12 cellular contexts compared by ENCODE assay signal in the genomic region with DNA sequence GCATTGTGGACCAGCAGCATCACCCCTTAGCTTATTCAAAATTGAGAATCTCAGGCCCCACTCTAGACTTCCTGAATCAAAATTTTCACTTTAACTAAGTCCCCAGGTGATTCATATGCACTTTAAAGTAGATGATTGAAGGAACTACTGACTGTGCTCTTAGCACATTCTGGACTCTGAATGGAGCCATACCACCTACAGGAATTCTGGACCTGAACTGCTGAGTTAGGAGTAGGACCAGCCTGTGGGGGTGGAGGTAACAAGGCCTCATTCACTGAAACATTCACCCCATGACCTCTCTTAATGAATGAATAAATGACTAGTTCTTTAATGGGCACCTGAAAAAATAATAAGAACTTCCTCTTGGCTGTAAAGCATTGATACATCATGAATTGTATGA. TPM values are rescaled to one million over a fixed set of nuclear protein-coding genes. Genes with fewer than 3 reads are reported as not detected.
DNase-seq lines count a peak whose midpoint lies in the region; TF ChIP-seq lines count a peak whose summit lies in the region.
"Had no signal": no experiment of that assay in that cellular context is flagged by ENCODE, and none has a peak within 500 bp of the region (broad histone marks: within the 10 kb centered on the region; RNA-seq: fewer than 3 reads in every experiment).

No MANE protein-coding gene starts in this region.

- H3K27ac ChIP-seq in adrenal gland (peak overlapping the region in 4 of 5 donors; percentile 42 to 97 (median 62)), esophagus muscularis mucosa (replicated peaks in 1 of 4) (peak overlapping the region; percentile 62 to 99 (median 94)), parathyroid adenoma (peak overlapping the region; percentile 100), transverse colon (peak overlapping the region; percentile 95 to 96 (median 96))

- H2AFZ ChIP-seq in parathyroid adenoma, result no peak overlapping the region
- H2AFZ ChIP-seq: GM23338 had no signal

- H3K36me3 ChIP-seq in adrenal gland (replicated peaks in 1 of 2), result peaks cover 4 to 100% of the 10 kb centered on the region in 2 donors
- peaks cover 81 to 100% (median 92%) of the 10 kb centered on the region in 4 donors for H3K36me3 ChIP-seq in esophagus muscularis mucosa
- H3K36me3 ChIP-seq in parathyroid adenoma (ENCODE audit: control insufficient read depth, insufficient read depth, low read length), result peaks cover 12% of the 10 kb centered on the region
- peaks cover 0 to 90% (median 44%) of the 10 kb centered on the region in 4 donors for H3K36me3 ChIP-seq in transverse colon

- peaks cover 4% of the 10 kb centered on the region for H3K79me2 ChIP-seq in parathyroid adenoma

- H3K27me3 ChIP-seq in adrenal gland (no peaks in the 10 kb centered on the region), esophagus muscularis mucosa (no peaks in the 10 kb centered on the region), parathyroid adenoma (ENCODE audit: control insufficient read depth, insufficient read depth, low read length) (no peaks in the 10 kb centered on the region), transverse colon (no peaks in the 10 kb centered on the region)

- H3K4me1 ChIP-seq in adrenal gland (replicated peaks in 1 of 2) (peaks cover 38 to 99% of the 10 kb centered on the region in 2 donors), esophagus muscularis mucosa (peaks cover 13 to 88% (median 74%) of the 10 kb centered on the region in 4 donors), parathyroid adenoma (peaks cover 40% of the 10 kb centered on the region), transverse colon (peaks cover 0 to 47% (median 4%) of the 10 kb centered on the region in 4 donors)

- in situ Hi-C loops in transverse colon (cut with MboI; ENCODE audit: low pct_ligation_motif_present in 1 of 4, low pct_unique_long_range_greater_than_20kb in 1 of 4, low sequenced_read_pairs in 3 of 4), result no loop called here

- intact Hi-C loops in adrenal gland (cut with DNase I) (loop anchor here in 1 of 2 donors (5.0 kb wide), 1 partner anchor 37 kb away; no protein-coding TSS in a partner anchor), esophagus muscularis mucosa (cut with DNase I) (no loop called here), transverse colon (cut with DNase I; ENCODE audit: low total_unique reads) (no loop called here)

- no peaks in the 10 kb centered on the region for H3K9me3 ChIP-seq in adrenal gland (replicated peaks in 1 of 3)
- no peaks in the 10 kb centered on the region for H3K9me3 ChIP-seq in esophagus muscularis mucosa
- H3K9me3 ChIP-seq in parathyroid adenoma (ENCODE audit: control insufficient read depth, low read length), result no peaks in the 10 kb centered on the region
- H3K9me3 ChIP-seq in transverse colon, result no peaks in the 10 kb centered on the region

- TF ChIP-seq EP300 in esophagus muscularis mucosa (IDR thresholded peaks at IDR 0.05), result no peak
- TF ChIP-seq EP300 in transverse colon (IDR thresholded peaks at IDR 0.05; ENCODE audit: low read depth), result no peak

- no peak for TF ChIP-seq CTCF in adrenal gland (IDR thresholded peaks at IDR 0.05)
- no peak for TF ChIP-seq CTCF in esophagus muscularis mucosa (IDR thresholded peaks at IDR 0.05)
- no peak for TF ChIP-seq CTCF in parathyroid adenoma (IDR thresholded peaks at IDR 0.05)
- no peak for TF ChIP-seq CTCF in transverse colon (IDR thresholded peaks at IDR 0.05)

- DNase-seq in adrenal gland (no peak), esophagus muscularis mucosa (ENCODE audit: extremely low spot score) (no peak), transverse colon (no peak), NCI-H82 treated with DMSO at 0.1 percent for 48 hours (lab: John Stamatoyannopoulos, UW; ENCODE audit: unreplicated experiment) (no peak), NAMALWA (ENCODE audit: low spot score) (no peak)
- DNase-seq in activated effector memory CD4-positive, alpha-beta T cell treated with anti-CD3 and anti-CD28 coated beads, Interleukin-2, amount 50 U/mL, for 16 hours, result no peak
- DNase-seq: NCI-H1417, NCI-H226, small intestine had no signal

- H3K4me2 ChIP-seq in parathyroid adenoma (ENCODE audit: low read length), result peak overlapping the region; percentile 28
- H3K4me2 ChIP-seq: GM23338 had no signal

- peak in 1 of 2 donors; percentile 21 for TF ChIP-seq POLR2A in adrenal gland (IDR thresholded peaks at IDR 0.05)
- no peak for TF ChIP-seq POLR2A in esophagus muscularis mucosa (IDR thresholded peaks at IDR 0.05; ENCODE audit: low read depth)
- no peak for TF ChIP-seq POLR2A in transverse colon (IDR thresholded peaks at IDR 0.05)

- peak overlapping the region in 1 of 4 donors; percentile 88 for H3K4me3 ChIP-seq in adrenal gland
- H3K4me3 ChIP-seq in esophagus muscularis mucosa, result peak overlapping the region; percentile 80 to 97 (median 88)
- peak overlapping the region; percentile 21 for H3K4me3 ChIP-seq in parathyroid adenoma (ENCODE audit: low read depth, low read length)
- H3K4me3 ChIP-seq in transverse colon, result peak overlapping the region in 2 of 4 donors; percentile 3 to 75
- H3K4me3 ChIP-seq: GM23338 had no signal

- H3K9ac ChIP-seq in parathyroid adenoma, result no peak overlapping the region

RNA-seq across cellular contexts. Expression of a gene that starts 7.3 kb away (rescaled TPM):
- total RNA-seq in adrenal gland (100 to 1,000 TPM; 211 to 690 (median 445) TPM), esophagus muscularis mucosa (1,000 to 10,000 TPM in 1 of 4 donors, 100 to 1,000 TPM in 3; 165 to 1,138 (median 371) TPM), transverse colon (100 to 1,000 TPM; 134 to 510 (median 273) TPM)
- polyA plus RNA-seq in adrenal gland, result 100 to 1,000 TPM in 1 of 3 donors, 10 to 100 TPM in 2; 79.4 to 323 (median 82.0) TPM
- total RNA-seq: activated T-helper 17 cell treated with anti-CD3 and anti-CD28 coated beads, Interleukin-2, amount 50 U/mL, for 72 hours; GM23338 had no signal
